Comparison of ENCODE assay signal across 1 cellular context in the genomic region with DNA sequence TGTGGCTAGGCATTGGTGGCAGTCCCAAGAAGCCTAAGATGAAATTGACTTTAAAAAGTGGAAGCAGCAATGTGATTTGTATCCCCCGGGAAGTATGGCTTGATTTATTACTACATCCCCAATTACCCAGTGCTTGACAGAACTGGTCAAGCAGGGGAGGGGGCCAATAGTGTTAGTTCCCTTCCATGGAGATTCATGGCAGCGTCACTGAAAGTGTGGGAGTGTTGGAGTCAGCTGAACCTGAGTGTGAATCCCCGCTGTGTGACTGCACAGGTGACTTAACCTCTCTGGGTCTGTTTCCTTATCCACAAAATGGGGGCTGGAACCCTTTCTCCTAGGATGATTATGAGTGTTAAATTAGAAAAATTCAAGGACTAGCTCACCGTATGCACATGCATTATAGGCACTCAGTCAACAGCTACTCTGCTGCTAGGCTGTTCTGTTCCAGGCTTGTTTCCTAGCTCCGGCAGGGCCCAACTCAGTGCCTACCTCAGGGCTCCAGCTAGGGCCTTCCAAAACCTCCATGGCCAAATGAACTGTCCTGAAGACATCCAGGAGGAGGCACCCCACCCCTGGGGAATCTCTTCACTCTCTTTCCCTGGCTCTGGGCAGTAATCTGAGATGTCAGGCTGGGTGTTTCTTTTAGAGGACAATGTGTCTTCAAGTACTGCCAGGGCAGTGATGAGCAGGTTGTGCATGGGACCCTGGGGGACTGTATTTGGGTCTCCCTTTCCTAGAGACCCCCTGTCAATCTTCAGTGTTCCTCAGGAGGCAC.
TF ChIP-seq lines count a peak whose summit lies in the region.

No MANE protein-coding gene starts in this region.

TF ChIP-seq in neural cell, 6 proteins besides CTCF, POLR2A, EP300 and RAD21:
- TF ChIP-seq, protein P1, sequence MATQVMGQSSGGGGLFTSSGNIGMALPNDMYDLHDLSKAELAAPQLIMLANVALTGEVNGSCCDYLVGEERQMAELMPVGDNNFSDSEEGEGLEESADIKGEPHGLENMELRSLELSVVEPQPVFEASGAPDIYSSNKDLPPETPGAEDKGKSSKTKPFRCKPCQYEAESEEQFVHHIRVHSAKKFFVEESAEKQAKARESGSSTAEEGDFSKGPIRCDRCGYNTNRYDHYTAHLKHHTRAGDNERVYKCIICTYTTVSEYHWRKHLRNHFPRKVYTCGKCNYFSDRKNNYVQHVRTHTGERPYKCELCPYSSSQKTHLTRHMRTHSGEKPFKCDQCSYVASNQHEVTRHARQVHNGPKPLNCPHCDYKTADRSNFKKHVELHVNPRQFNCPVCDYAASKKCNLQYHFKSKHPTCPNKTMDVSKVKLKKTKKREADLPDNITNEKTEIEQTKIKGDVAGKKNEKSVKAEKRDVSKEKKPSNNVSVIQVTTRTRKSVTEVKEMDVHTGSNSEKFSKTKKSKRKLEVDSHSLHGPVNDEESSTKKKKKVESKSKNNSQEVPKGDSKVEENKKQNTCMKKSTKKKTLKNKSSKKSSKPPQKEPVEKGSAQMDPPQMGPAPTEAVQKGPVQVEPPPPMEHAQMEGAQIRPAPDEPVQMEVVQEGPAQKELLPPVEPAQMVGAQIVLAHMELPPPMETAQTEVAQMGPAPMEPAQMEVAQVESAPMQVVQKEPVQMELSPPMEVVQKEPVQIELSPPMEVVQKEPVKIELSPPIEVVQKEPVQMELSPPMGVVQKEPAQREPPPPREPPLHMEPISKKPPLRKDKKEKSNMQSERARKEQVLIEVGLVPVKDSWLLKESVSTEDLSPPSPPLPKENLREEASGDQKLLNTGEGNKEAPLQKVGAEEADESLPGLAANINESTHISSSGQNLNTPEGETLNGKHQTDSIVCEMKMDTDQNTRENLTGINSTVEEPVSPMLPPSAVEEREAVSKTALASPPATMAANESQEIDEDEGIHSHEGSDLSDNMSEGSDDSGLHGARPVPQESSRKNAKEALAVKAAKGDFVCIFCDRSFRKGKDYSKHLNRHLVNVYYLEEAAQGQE (IDR thresholded peaks at IDR 0.05; ENCODE audit: borderline replicate concordance), result no peak
- no peak for TF ChIP-seq MXI1 (conservative IDR thresholded peaks at IDR 0.05; ENCODE audit: poor library complexity, severe bottlenecking)
- no peak for TF ChIP-seq EZH2 (IDR thresholded peaks at IDR 0.05; ENCODE audit: borderline replicate concordance, insufficient read depth, low read length, poor library complexity, severe bottlenecking)
- no peak for TF ChIP-seq TAF1 (IDR thresholded peaks at IDR 0.05; ENCODE audit: low read depth)
- TF ChIP-seq SMC3 (conservative IDR thresholded peaks at IDR 0.05; ENCODE audit: poor library complexity), result no peak
